Comparison of ENCODE assay signal across 11 cellular contexts in the genomic region with DNA sequence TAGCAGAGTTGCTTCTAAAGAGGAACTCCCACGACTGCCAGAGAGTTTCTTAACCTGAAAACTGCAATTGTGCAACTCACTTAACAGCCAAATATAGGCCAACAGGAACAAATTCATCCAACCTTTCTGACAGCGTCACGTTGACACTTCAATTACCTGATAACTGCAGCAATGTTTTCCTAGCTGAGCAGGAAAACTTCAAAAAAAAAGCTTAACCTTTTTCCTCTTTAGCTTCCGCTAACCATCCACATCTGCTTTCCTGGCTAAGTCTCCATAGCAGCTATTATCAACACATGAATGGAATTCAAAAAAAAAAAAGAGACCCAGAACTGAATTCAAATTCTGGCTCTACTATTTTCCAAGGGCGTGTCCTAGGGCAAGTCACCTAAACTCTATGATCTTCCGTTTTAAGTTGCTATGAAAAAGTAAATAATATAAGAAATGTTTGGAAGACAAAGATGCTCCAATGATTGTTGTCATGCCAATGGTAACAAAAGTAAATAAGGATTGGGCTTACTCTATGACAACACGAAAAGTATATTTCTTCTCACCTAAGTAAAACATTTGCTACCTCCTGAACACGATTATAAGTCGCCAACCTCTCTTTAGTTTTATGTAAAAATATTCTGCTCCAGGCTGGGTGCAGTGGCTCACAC.
A peak's percentile ranks its signal among the peaks of the same experiment; 100 is the strongest.
DNase-seq lines count a peak whose midpoint lies in the region; ATAC-seq and TF ChIP-seq lines count a peak whose summit lies in the region.
"Had no signal": no experiment of that assay in that cellular context is flagged by ENCODE, and none has a peak within 500 bp of the region (broad histone marks: within the 10 kb centered on the region; RNA-seq: fewer than 3 reads in every experiment).

No MANE protein-coding gene starts in this region.

- H3K27me3 ChIP-seq in colonic mucosa, result no peaks in the 10 kb centered on the region
- no peaks in the 10 kb centered on the region for H3K27me3 ChIP-seq in lung (ENCODE audit: control insufficient read depth, insufficient read depth)

- DNase-seq in AG10803 (ENCODE audit: low read depth) (peak; percentile 44), MV-4-11 (lab: John Stamatoyannopoulos, UW) (peak; percentile 91), colonic mucosa (peak; percentile 44), lung (ENCODE audit: low spot score) (peak; percentile 57), NCI-H82 (lab: John Stamatoyannopoulos, UW) (no peak)
- DNase-seq in NK-92 treated with Interleukin-12 subunit alpha and Interleukin-12 subunit beta, amount 100 ng/mL, for 24 hours (lab: John Stamatoyannopoulos, UW), result no peak
- DNase-seq in activated CD4-positive, CD25-positive, alpha-beta regulatory T cell (lab: John Stamatoyannopoulos, UW), result no peak
- DNase-seq: activated CD4-positive, alpha-beta T cell treated with anti-CD3 and anti-CD28 coated beads, Interleukin-2, amount 10 ng/mL, durations not matched to agents 7 days and 5 days; PC-3 had no signal

- peak overlapping the region in 1 of 2 donors; percentile 34 for H3K9ac ChIP-seq in colonic mucosa (ENCODE audit: low read depth in 2 of 2, low read length in 2 of 2)

- H3K9me3 ChIP-seq in colonic mucosa, result no peaks in the 10 kb centered on the region
- H3K9me3 ChIP-seq in lung (ENCODE audit: control insufficient read depth in 2 of 2, insufficient read depth in 1 of 2, low read length in 1 of 2), result no peaks in the 10 kb centered on the region

- peak; percentile 58 for ATAC-seq in lung (ENCODE audit: insufficient read depth, low FRiP score)
- ATAC-seq in GM21576 (IDR thresholded peaks at IDR 0.05; ENCODE audit: unreplicated experiment), result no peak
- ATAC-seq: PC-3 had no signal

- WGBS in lung, 2 donors, result 34 to 40% methylated on average over 9 of the region's 9 CpGs

- H3K27ac ChIP-seq in colonic mucosa, result no peak overlapping the region
- no peak overlapping the region for H3K27ac ChIP-seq in lung (ENCODE audit: low read depth in 1 of 2, low read length in 1 of 2)
- H3K27ac ChIP-seq: C4-2B had no signal

- TF ChIP-seq CTCF in AG10803 (conservative IDR thresholded peaks at IDR 0.05; ENCODE audit: low read length) (no peak), colonic mucosa (IDR thresholded peaks at IDR 0.05) (no peak), lung (IDR thresholded peaks at IDR 0.05; ENCODE audit: control extremely low read depth, extremely low read depth) (no peak)

- intact Hi-C loops in colonic mucosa (cut with DNase I), result no loop called here

- H3K36me3 ChIP-seq in colonic mucosa, result no peaks in the 10 kb centered on the region
- H3K36me3 ChIP-seq in lung (ENCODE audit: control insufficient read depth in 2 of 2, insufficient read depth in 2 of 2, low read length in 2 of 2), result no peaks in the 10 kb centered on the region

- H3K4me3 ChIP-seq in AG10803 (ENCODE audit: low read length) (no peak overlapping the region), colonic mucosa (no peak overlapping the region), lung (no peak overlapping the region)

- H3K4me1 ChIP-seq in colonic mucosa, result peaks cover 8% of the 10 kb centered on the region
- H3K4me1 ChIP-seq in lung (ENCODE audit: control insufficient read depth in 2 of 2, insufficient read depth in 2 of 2, low read length in 2 of 2), result peaks cover 5 to 7% of the 10 kb centered on the region in 2 donors

Comparison
In these comparisons a context has a peak if more than half of its experiments do, and no peak if none do; other contexts are left out.
1. DNase-seq: peak in AG10803 (single experiment), MV-4-11 (single experiment), colonic mucosa (single experiment) and lung (single experiment); none in NCI-H82 (single experiment), NK-92 treated with Interleukin-12 subunit alpha and Interleukin-12 subunit beta, amount 100 ng/mL, for 24 hours (single experiment) and activated CD4-positive, CD25-positive, alpha-beta regulatory T cell (0 of 4).